In the genomic region with DNA sequence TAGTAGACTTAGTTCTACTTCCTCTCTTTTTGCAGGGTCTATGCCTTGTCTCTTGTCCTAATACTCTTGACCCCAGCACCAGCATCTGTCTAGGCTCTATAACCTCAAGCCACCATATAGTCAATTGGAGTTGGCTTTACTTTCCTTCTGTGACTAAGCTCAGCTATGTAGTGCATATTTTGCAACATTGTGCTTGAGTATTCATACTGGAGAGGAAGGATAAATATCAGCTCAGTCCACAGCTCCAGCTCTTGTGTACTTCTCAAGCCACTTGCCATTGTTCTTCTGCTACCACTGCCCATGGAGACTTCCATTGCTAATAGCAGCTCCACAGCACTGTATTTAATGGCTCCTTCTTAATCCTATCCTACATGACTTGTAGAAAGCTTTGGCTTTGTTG, we compare ENCODE assay signal across 29 cellular contexts. TPM values are rescaled to one million over a fixed set of nuclear protein-coding genes. Genes with fewer than 3 reads are reported as not detected.
A peak's percentile ranks its signal among the peaks of the same experiment; 100 is the strongest.
DNase-seq lines count a peak whose midpoint lies in the region; ATAC-seq, FAIRE-seq and TF ChIP-seq lines count a peak whose summit lies in the region.
"Had no signal": no experiment of that assay in that cellular context is flagged by ENCODE, and none has a peak within 500 bp of the region (broad histone marks: within the 10 kb centered on the region; RNA-seq: fewer than 3 reads in every experiment).

No MANE protein-coding gene starts in this region.

- H3K4me1 ChIP-seq in ACC112 (ENCODE audit: control insufficient read depth, insufficient read depth, low read length, unreplicated experiment) (peaks cover 24% of the 10 kb centered on the region), keratinocyte (ENCODE audit: control insufficient read depth, extremely low read depth, insufficient read depth, low read length) (no peaks in the 10 kb centered on the region)
- H3K4me1 ChIP-seq: BE2C, HAP-1 had no signal

- H2AFZ ChIP-seq in ACC112 (ENCODE audit: low read length, unreplicated experiment) (peak overlapping the region; percentile 31), keratinocyte (ENCODE audit: control insufficient read depth, low read length) (no peak overlapping the region)

- no peak overlapping the region for H3K4me3 ChIP-seq in ACC112 (ENCODE audit: low read depth, low read length)
- H3K4me3 ChIP-seq in choroid plexus epithelial cell (ENCODE audit: low read depth, low read length), result no peak overlapping the region
- no peak overlapping the region for H3K4me3 ChIP-seq in keratinocyte (ENCODE audit: control insufficient read depth in 2 of 3, extremely low read depth in 1 of 3, insufficient read depth in 2 of 3, low read depth in 1 of 3, low read length in 3 of 3)
- H3K4me3 ChIP-seq: ascending aorta, gastrocnemius medialis, HAP-1, SJCRH30 had no signal

- no peak for TF ChIP-seq CTCF in choroid plexus epithelial cell (conservative IDR thresholded peaks at IDR 0.05; ENCODE audit: low read depth, low read length)
- no peak for TF ChIP-seq CTCF in keratinocyte (optimal IDR thresholded peaks at IDR 0.05 in 1 of 3, IDR thresholded peaks at IDR 0.05 in 1 of 3, conservative IDR thresholded peaks at IDR 0.05 in 1 of 3; ENCODE audit: extremely low read depth in 1 of 3, insufficient read depth in 2 of 3, low read length in 3 of 3)

- H3K27ac ChIP-seq in ACC112 (ENCODE audit: low read depth, low read length) (no peak overlapping the region), keratinocyte (ENCODE audit: control insufficient read depth, insufficient read depth, low read length) (no peak overlapping the region)
- H3K27ac ChIP-seq: ascending aorta, gastrocnemius medialis, SJCRH30 had no signal

- peaks cover 28% of the 10 kb centered on the region for H3K27me3 Mint-ChIP-seq in stimulated activated memory B cell treated with anti-CD40 and anti-IgM and Interleukin-4, amounts not matched to agents 10 μg/mL and 1 μg/mL and 100 μg/mL, for 72 hours
- H3K27me3 Mint-ChIP-seq: CD8-positive, alpha-beta memory T cell had no signal

- H3K9me3 Mint-ChIP-seq in stimulated activated memory B cell treated with anti-CD40 and anti-IgM and Interleukin-4, amounts not matched to agents 10 μg/mL and 1 μg/mL and 100 μg/mL, for 72 hours, result peaks cover 3% of the 10 kb centered on the region
- H3K9me3 Mint-ChIP-seq: CD8-positive, alpha-beta memory T cell had no signal

- no peaks in the 10 kb centered on the region for H3K9me3 ChIP-seq in keratinocyte (ENCODE audit: control insufficient read depth, low read depth, low read length)
- H3K9me3 ChIP-seq: ascending aorta, BE2C, gastrocnemius medialis, HAP-1, SJCRH30 had no signal

- no peak for ATAC-seq in stimulated activated memory B cell treated with anti-CD40 and anti-IgM and Interleukin-4, amounts not matched to agents 10 μg/mL and 1 μg/mL and 100 μg/mL, for 72 hours
- ATAC-seq in GM21360 (IDR thresholded peaks at IDR 0.05; ENCODE audit: unreplicated experiment), result no peak
- ATAC-seq: activated naive CD4-positive, alpha-beta T cell treated with anti-CD3 and anti-CD28 coated beads, Interleukin-2, amount 50 U/mL, for 72 hours; gastrocnemius medialis; natural killer cell treated with Interleukin-12 subunit alpha and Interleukin-12 subunit beta and Interleukin-15 and Interleukin-18, amount 100 ng/mL, for 72 hours; stimulated activated naive B cell treated with anti-CD40 and anti-IgM and Interleukin-4, amounts not matched to agents 10 μg/mL and 1 μg/mL and 100 μg/mL, for 72 hours had no signal

- dilution Hi-C loops in keratinocyte (cut with MboI; ENCODE audit: extremely low pct_ligation_motif_present, low sequenced_read_pairs), result no loop called here

- H3K79me2 ChIP-seq in ACC112 (ENCODE audit: control insufficient read depth, insufficient read depth, low read length, unreplicated experiment), result no peaks in the 10 kb centered on the region
- H3K79me2 ChIP-seq in keratinocyte (ENCODE audit: control insufficient read depth, insufficient read depth, low read length), result no peaks in the 10 kb centered on the region

- no peaks in the 10 kb centered on the region for H3K27me3 ChIP-seq in ACC112 (ENCODE audit: insufficient read depth, low read length)
- no peaks in the 10 kb centered on the region for H3K27me3 ChIP-seq in keratinocyte (ENCODE audit: control insufficient read depth, extremely low read depth, insufficient read depth, low read length)
- H3K27me3 ChIP-seq: ascending aorta, BE2C, gastrocnemius medialis, SJCRH30 had no signal

- H3K4me3 Mint-ChIP-seq in stimulated activated memory B cell treated with anti-CD40 and anti-IgM and Interleukin-4, amounts not matched to agents 10 μg/mL and 1 μg/mL and 100 μg/mL, for 72 hours, result no peak overlapping the region
- H3K4me3 Mint-ChIP-seq: CD8-positive, alpha-beta memory T cell; natural killer cell treated with Interleukin-12 subunit alpha and Interleukin-12 subunit beta and Interleukin-15 and Interleukin-18, amount 100 ng/mL, for 72 hours; stimulated activated naive B cell treated with anti-CD40 and anti-IgM and Interleukin-4, amounts not matched to agents 10 μg/mL and 1 μg/mL and 100 μg/mL, for 72 hours had no signal

- no peaks in the 10 kb centered on the region for H4K20me1 ChIP-seq in keratinocyte (ENCODE audit: control insufficient read depth, extremely low read depth, insufficient read depth, low read length)

- H3K36me3 Mint-ChIP-seq in stimulated activated memory B cell treated with anti-CD40 and anti-IgM and Interleukin-4, amounts not matched to agents 10 μg/mL and 1 μg/mL and 100 μg/mL, for 72 hours, result no peaks in the 10 kb centered on the region
- H3K36me3 Mint-ChIP-seq: natural killer cell treated with Interleukin-12 subunit alpha and Interleukin-12 subunit beta and Interleukin-15 and Interleukin-18, amount 100 ng/mL, for 72 hours had no signal

- no peak overlapping the region for H3K9ac ChIP-seq in keratinocyte (ENCODE audit: control insufficient read depth, extremely low read depth, insufficient read depth, low read length)

- H3K27ac Mint-ChIP-seq in stimulated activated memory B cell treated with anti-CD40 and anti-IgM and Interleukin-4, amounts not matched to agents 10 μg/mL and 1 μg/mL and 100 μg/mL, for 72 hours, result no peak overlapping the region
- H3K27ac Mint-ChIP-seq: activated naive CD4-positive, alpha-beta T cell treated with anti-CD3 and anti-CD28 coated beads, Interleukin-2, amount 50 U/mL, for 72 hours; natural killer cell treated with Interleukin-12 subunit alpha and Interleukin-12 subunit beta and Interleukin-15 and Interleukin-18, amount 100 ng/mL, for 72 hours; stimulated activated naive B cell treated with anti-CD40 and anti-IgM and Interleukin-4, amounts not matched to agents 10 μg/mL and 1 μg/mL and 100 μg/mL, for 72 hours had no signal

- H3K36me3 ChIP-seq in ACC112 (ENCODE audit: insufficient read depth, low read length) (no peaks in the 10 kb centered on the region), keratinocyte (ENCODE audit: control insufficient read depth in 2 of 2, extremely low read depth in 1 of 2, insufficient read depth in 2 of 2, low read length in 2 of 2) (no peaks in the 10 kb centered on the region)
- H3K36me3 ChIP-seq: ascending aorta, BE2C, gastrocnemius medialis, HAP-1, SJCRH30 had no signal

- no peak overlapping the region for H3K4me2 ChIP-seq in keratinocyte (ENCODE audit: control insufficient read depth, extremely low read depth, insufficient read depth, low read depth, low read length)

- DNase-seq in HCEC 1CT, result peak; percentile 26
- DNase-seq in choroid plexus epithelial cell (ENCODE audit: low read depth), result peak; percentile 67
- DNase-seq in keratinocyte (ENCODE audit: low read depth, low spot score), result no peak
- no peak for DNase-seq in OCI-M2 (lab: John Stamatoyannopoulos, UW; ENCODE audit: unreplicated experiment)
- no peak for DNase-seq in DMS114 treated with DMSO at 0.1 percent for 48 hours (lab: John Stamatoyannopoulos, UW; ENCODE audit: unreplicated experiment)
- DNase-seq: activated CD4-positive, alpha-beta T cell treated with anti-CD3 and anti-CD28 coated beads for 48 hours; BE2C; caudate nucleus; CD8-positive, alpha-beta memory T cell; cortex of kidney; DMS153; effector memory CD4-positive, alpha-beta T cell; gastrocnemius medialis; NCI-H1092 treated with DMSO at 0.1 percent for 48 hours; NCI-H187 treated with DMSO at 0.1 percent for 48 hours; NCI-H2171; NCI-H82; occipital lobe; SJCRH30; stimulated activated naive B cell treated with anti-CD40 and anti-IgM and Interleukin-4, amounts not matched to agents 10 μg/mL and 1 μg/mL and 100 μg/mL, for 72 hours; T1000 had no signal

- H3K9me1 ChIP-seq in keratinocyte (ENCODE audit: control insufficient read depth, extremely low read depth, insufficient read depth, low read length), result no peaks in the 10 kb centered on the region

- no peaks in the 10 kb centered on the region for H3K4me1 Mint-ChIP-seq in stimulated activated memory B cell treated with anti-CD40 and anti-IgM and Interleukin-4, amounts not matched to agents 10 μg/mL and 1 μg/mL and 100 μg/mL, for 72 hours

- FAIRE-seq in keratinocyte (lab: Jason Lieb, UNC), result peak; percentile 20
- FAIRE-seq: GM12892 had no signal

RNA-seq across cellular contexts. Expression of gene CD28, which starts 35.5 kb away (rescaled TPM):
- 0.01 TPM in 1 of 3 replicates, not detected in the others for polyA plus RNA-seq in keratinocyte
- not detected for polyA plus RNA-seq in keratinocyte (2011; ENCODE audit: low read depth)
- not detected in 2 replicates for polyA plus RNA-seq in keratinocyte (2011; cell fraction: cytosol; rRNA removed)
- polyA plus RNA-seq in keratinocyte (2011; cell fraction: nucleus; rRNA removed), result not detected in 2 replicates
- not detected in 2 replicates for polyA plus RNA-seq in keratinocyte (2012; ENCODE audit: low replicate concordance)
- not detected in 3 replicates for polyA minus RNA-seq in keratinocyte
- polyA minus RNA-seq in keratinocyte (2011; cell fraction: cytosol; rRNA and poly(A)+ RNA removed), result not detected
- not detected in 2 replicates for polyA minus RNA-seq in keratinocyte (2011; cell fraction: nucleus; rRNA and poly(A)+ RNA removed)

Comparison
In these comparisons a context has a peak if more than half of its experiments do, and no peak if none do; other contexts are left out.
1. DNase-seq: peak in HCEC 1CT (single experiment) and choroid plexus epithelial cell (single experiment); none in keratinocyte (single experiment), OCI-M2 (single experiment) and DMS114 treated with DMSO at 0.1 percent for 48 hours (single experiment).